2 cellular contexts compared by ENCODE assay signal in genomic region chrX:18920566-18920965, GRCh38.
TF ChIP-seq lines count a peak whose summit lies in the region.

No MANE protein-coding gene starts in this region.

TF ChIP-seq in liver, 16 proteins besides CTCF, POLR2A, EP300 and RAD21:
- TF ChIP-seq SP1 (IDR thresholded peaks at IDR 0.05) (no peak), RXRA (IDR thresholded peaks at IDR 0.05) (no peak), GABPA (IDR thresholded peaks at IDR 0.05 in 1 of 2, conservative IDR thresholded peaks at IDR 0.05 in 1 of 2) (no peak), ATF3 (IDR thresholded peaks at IDR 0.05) (no peak), HNF4G (IDR thresholded peaks at IDR 0.05) (no peak), FOXA2 (IDR thresholded peaks at IDR 0.05) (no peak), FOXA1 (IDR thresholded peaks at IDR 0.05) (no peak), NR2F2 (IDR thresholded peaks at IDR 0.05) (no peak), HNF4A (conservative IDR thresholded peaks at IDR 0.05) (no peak)

TF ChIP-seq in HepG2, 621 proteins besides CTCF, POLR2A, EP300 and RAD21:
- TF ChIP-seq NR0B2 (CRISPR knock-in tag; IDR thresholded peaks at IDR 0.05) = no peak
- no peak for TF ChIP-seq MAX (IDR thresholded peaks at IDR 0.05)
- no peak for TF ChIP-seq ZNF335 (CRISPR knock-in tag; IDR thresholded peaks at IDR 0.05)
- TF ChIP-seq GFI1 (CRISPR knock-in tag; IDR thresholded peaks at IDR 0.05; ENCODE audit: borderline replicate concordance) = no peak
- no peak for TF ChIP-seq DRAP1 (CRISPR knock-in tag; IDR thresholded peaks at IDR 0.05)
- TF ChIP-seq MED13 (CRISPR knock-in tag; IDR thresholded peaks at IDR 0.05) = no peak
- TF ChIP-seq HOXA9 (CRISPR knock-in tag; IDR thresholded peaks at IDR 0.05; ENCODE audit: borderline replicate concordance) = no peak
- TF ChIP-seq ATM (IDR thresholded peaks at IDR 0.05; ENCODE audit: borderline replicate concordance) = no peak
- TF ChIP-seq HIC2 (CRISPR knock-in tag; IDR thresholded peaks at IDR 0.05; ENCODE audit: low read depth) = no peak
- TF ChIP-seq TP53 (CRISPR knock-in tag; conservative IDR thresholded peaks at IDR 0.05) = no peak
- TF ChIP-seq ZNF879 (CRISPR knock-in tag; IDR thresholded peaks at IDR 0.05) = no peak
- no peak for TF ChIP-seq ZNF530 (CRISPR knock-in tag; IDR thresholded peaks at IDR 0.05; ENCODE audit: low read depth)
